Comparison of ENCODE assay signal across 22 cellular contexts in the genomic region with DNA sequence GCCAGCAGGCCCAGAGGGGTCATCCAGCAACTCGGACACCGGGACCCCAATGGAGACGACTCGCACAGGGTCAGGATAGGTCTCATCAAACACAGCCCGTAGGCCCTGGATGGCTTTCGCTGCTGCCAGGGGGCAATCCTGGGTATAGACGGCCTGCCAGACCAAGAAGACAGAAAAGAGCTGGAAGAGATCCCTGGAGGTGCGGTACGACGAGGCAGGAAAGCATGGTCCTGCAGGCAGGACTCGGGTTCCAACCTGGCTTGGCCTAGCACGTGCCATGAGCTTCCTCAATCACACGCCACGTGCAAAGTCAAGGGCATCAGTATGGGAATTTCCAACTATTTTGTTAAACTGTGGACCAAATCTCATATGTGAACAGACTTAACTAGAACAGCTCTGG. TPM values are rescaled to one million over a fixed set of nuclear protein-coding genes. Genes with fewer than 3 reads are reported as not detected.
DNase-seq lines count a peak whose midpoint lies in the region; ATAC-seq and TF ChIP-seq lines count a peak whose summit lies in the region.
"Had no signal": no experiment of that assay in that cellular context is flagged by ENCODE, and none has a peak within 500 bp of the region (broad histone marks: within the 10 kb centered on the region; RNA-seq: fewer than 3 reads in every experiment).

No MANE protein-coding gene starts in this region.

- H3K4me1 Mint-ChIP-seq in endothelial cell (ENCODE audit: unreplicated experiment): no peaks in the 10 kb centered on the region
- H3K4me1 Mint-ChIP-seq in stimulated activated memory B cell treated with anti-CD40 and anti-IgM and Interleukin-4, amounts not matched to agents 10 μg/mL and 1 μg/mL and 100 μg/mL, for 72 hours: no peaks in the 10 kb centered on the region
- H3K4me1 Mint-ChIP-seq: CD4-positive, alpha-beta memory T cell had no signal

- TF ChIP-seq CTCF in RWPE1 (conservative IDR thresholded peaks at IDR 0.05; ENCODE audit: low read depth) (no peak), endothelial cell (IDR thresholded peaks at IDR 0.05; ENCODE audit: unreplicated experiment) (no peak)

- intact Hi-C loops in Right ventricle myocardium inferior (cut with DNase I) (no loop called here), left colon (cut with DNase I, micrococcal nuclease) (no loop called here)

- no peak overlapping the region for H3K27ac Mint-ChIP-seq in endothelial cell (ENCODE audit: unreplicated experiment)
- H3K27ac Mint-ChIP-seq in stimulated activated memory B cell treated with anti-CD40 and anti-IgM and Interleukin-4, amounts not matched to agents 10 μg/mL and 1 μg/mL and 100 μg/mL, for 72 hours: peak overlapping the region; percentile 48

- H3K4me3 Mint-ChIP-seq in endothelial cell (ENCODE audit: unreplicated experiment): peak overlapping the region; percentile 21
- H3K4me3 Mint-ChIP-seq in stimulated activated memory B cell treated with anti-CD40 and anti-IgM and Interleukin-4, amounts not matched to agents 10 μg/mL and 1 μg/mL and 100 μg/mL, for 72 hours: no peak overlapping the region

- H3K27me3 Mint-ChIP-seq in endothelial cell (ENCODE audit: unreplicated experiment): peaks cover 5% of the 10 kb centered on the region
- no peaks in the 10 kb centered on the region for H3K27me3 Mint-ChIP-seq in stimulated activated memory B cell treated with anti-CD40 and anti-IgM and Interleukin-4, amounts not matched to agents 10 μg/mL and 1 μg/mL and 100 μg/mL, for 72 hours
- H3K27me3 Mint-ChIP-seq: CD4-positive, alpha-beta memory T cell had no signal

- POLR2A ChIA-PET in RWPE1 (lab: Yijun Ruan, JAX; ENCODE audit: low non-redundant PET): no interaction called here

- ATAC-seq in stimulated activated memory B cell treated with anti-CD40 and anti-IgM and Interleukin-4, amounts not matched to agents 10 μg/mL and 1 μg/mL and 100 μg/mL, for 72 hours: no peak
- ATAC-seq in Right ventricle myocardium inferior (no peak), left colon (no peak)
- ATAC-seq: A549 had no signal

- CTCF ChIA-PET in RWPE1 (lab: Yijun Ruan, JAX): no interaction called here

- H3K36me3 Mint-ChIP-seq in endothelial cell (ENCODE audit: low read depth, unreplicated experiment): peaks cover 37% of the 10 kb centered on the region
- peaks cover 41% of the 10 kb centered on the region for H3K36me3 Mint-ChIP-seq in stimulated activated memory B cell treated with anti-CD40 and anti-IgM and Interleukin-4, amounts not matched to agents 10 μg/mL and 1 μg/mL and 100 μg/mL, for 72 hours

- peak; percentile 49 for DNase-seq in activated effector memory CD4-positive, alpha-beta T cell treated with anti-CD3 and anti-CD28 coated beads, Interleukin-2, amount 50 U/mL, for 16 hours
- DNase-seq in activated effector memory CD4-positive, alpha-beta T cell treated with Interleukin-2 at 50 U/mL for 16 hours: no peak
- DNase-seq in RWPE1 (ENCODE audit: low spot score) (no peak), endothelial cell (ENCODE audit: low spot score) (no peak), HT-29 (ENCODE audit: low spot score) (no peak), Right ventricle myocardium inferior (ENCODE audit: missing footprints) (no peak), left colon (no peak)
- DNase-seq: Calu3; CD4-positive, alpha-beta memory T cell; GM23248; HCEC 1CT; KBM-7; NCI-H1105 treated with DMSO at 0.1 percent for 48 hours; NCI-H1694; NCI-H2081 treated with DMSO at 0.1 percent for 48 hours; NCI-H446 treated with DMSO at 0.1 percent for 48 hours; NK-92 treated with Interleukin-12 subunit alpha and Interleukin-12 subunit beta, amount 100 ng/mL, for 24 hours; Peyer's patch; SHP77; SK-N-SH had no signal

- peak overlapping the region; percentile 24 for H3K27ac ChIP-seq in RWPE1
- H3K27ac ChIP-seq: A549, GM23248, Peyer's patch had no signal

- H3K9me3 Mint-ChIP-seq in endothelial cell (ENCODE audit: unreplicated experiment): no peaks in the 10 kb centered on the region
- H3K9me3 Mint-ChIP-seq in stimulated activated memory B cell treated with anti-CD40 and anti-IgM and Interleukin-4, amounts not matched to agents 10 μg/mL and 1 μg/mL and 100 μg/mL, for 72 hours: no peaks in the 10 kb centered on the region

RNA-seq across cellular contexts. Expression of gene EXOSC6, which starts 6.3 kb away (rescaled TPM):
- total RNA-seq in endothelial cell (ENCODE audit: unreplicated experiment): 25.1 TPM
- 27.5 and 28.5 TPM in 2 replicates for total RNA-seq in HT-29 (2014; rRNA removed; shearing (Covaris generic))
- total RNA-seq in Right ventricle myocardium inferior: 11.0 TPM
- total RNA-seq in left colon: 10 to 100 TPM; 15.0 to 19.6 TPM

RNA-seq across cellular contexts. Expression of gene AARS1, which starts 31.2 kb away (rescaled TPM):
- 60.4 TPM for total RNA-seq in endothelial cell (ENCODE audit: unreplicated experiment)
- 71.3 and 79.2 TPM in 2 replicates for total RNA-seq in HT-29 (2014; rRNA removed; shearing (Covaris generic))
- 61.7 TPM for total RNA-seq in Right ventricle myocardium inferior
- 10 to 100 TPM; 38.9 to 62.4 TPM for total RNA-seq in left colon

RNA-seq across cellular contexts. Expression of gene DDX19B, which starts 40.9 kb away (rescaled TPM):
- 37.1 TPM for total RNA-seq in endothelial cell (ENCODE audit: unreplicated experiment)
- total RNA-seq in HT-29 (2014; rRNA removed; shearing (Covaris generic)): 42.8 and 43.7 TPM in 2 replicates
- total RNA-seq in Right ventricle myocardium inferior: 14.1 TPM
- 10 to 100 TPM; 27.3 to 28.2 TPM for total RNA-seq in left colon
